In the genomic region with DNA sequence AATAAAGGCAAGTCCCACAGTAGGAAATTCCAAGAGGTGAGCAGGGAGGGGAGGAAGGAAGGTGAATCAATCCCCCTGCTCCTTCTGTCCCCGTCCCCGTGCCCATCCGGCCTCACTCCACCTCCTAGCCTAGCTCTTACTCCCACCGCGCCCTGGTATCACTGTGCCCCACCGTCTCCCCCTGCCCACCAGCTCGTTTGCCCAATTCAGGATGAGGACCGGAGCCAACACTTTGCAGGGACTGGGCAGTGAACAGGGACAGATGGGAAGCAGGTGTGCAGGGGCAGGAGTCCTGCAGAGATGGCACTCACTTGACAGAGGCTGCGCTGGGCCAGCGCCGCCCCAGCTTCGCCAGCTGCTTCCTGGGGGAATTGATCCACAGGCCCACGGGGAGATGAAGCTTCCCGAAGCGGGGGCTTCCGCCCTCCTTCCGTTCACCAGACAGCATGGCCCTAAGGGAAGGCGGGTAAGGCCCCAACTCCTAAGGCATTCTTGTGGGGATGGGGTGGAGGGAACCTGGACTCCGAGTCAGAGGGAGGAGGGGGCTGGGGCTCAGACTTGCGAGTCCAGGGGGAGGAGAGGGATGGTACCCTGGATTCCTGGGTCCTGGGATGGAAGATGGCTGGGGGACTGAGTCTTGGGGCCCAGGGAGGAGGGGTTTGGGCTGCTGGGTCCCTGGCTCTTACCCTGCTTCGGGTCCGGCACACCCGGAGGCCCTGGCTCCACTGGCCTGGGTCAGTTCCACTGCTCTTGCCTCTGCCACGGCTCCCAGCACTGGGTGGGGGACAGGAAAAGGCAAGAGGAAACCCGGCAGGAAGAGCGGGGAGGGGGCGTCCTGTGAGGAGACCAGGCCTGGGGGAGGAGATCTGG, we compare ENCODE assay signal across 1 cellular context.
TF ChIP-seq lines count a peak whose summit lies in the region.

A gene with protein sequence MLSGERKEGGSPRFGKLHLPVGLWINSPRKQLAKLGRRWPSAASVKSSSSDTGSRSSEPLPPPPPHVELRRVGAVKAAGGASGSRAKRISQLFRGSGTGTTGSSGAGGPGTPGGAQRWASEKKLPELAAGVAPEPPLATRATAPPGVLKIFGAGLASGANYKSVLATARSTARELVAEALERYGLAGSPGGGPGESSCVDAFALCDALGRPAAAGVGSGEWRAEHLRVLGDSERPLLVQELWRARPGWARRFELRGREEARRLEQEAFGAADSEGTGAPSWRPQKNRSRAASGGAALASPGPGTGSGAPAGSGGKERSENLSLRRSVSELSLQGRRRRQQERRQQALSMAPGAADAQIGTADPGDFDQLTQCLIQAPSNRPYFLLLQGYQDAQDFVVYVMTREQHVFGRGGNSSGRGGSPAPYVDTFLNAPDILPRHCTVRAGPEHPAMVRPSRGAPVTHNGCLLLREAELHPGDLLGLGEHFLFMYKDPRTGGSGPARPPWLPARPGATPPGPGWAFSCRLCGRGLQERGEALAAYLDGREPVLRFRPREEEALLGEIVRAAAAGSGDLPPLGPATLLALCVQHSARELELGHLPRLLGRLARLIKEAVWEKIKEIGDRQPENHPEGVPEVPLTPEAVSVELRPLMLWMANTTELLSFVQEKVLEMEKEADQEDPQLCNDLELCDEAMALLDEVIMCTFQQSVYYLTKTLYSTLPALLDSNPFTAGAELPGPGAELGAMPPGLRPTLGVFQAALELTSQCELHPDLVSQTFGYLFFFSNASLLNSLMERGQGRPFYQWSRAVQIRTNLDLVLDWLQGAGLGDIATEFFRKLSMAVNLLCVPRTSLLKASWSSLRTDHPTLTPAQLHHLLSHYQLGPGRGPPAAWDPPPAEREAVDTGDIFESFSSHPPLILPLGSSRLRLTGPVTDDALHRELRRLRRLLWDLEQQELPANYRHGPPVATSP (minus strand): TSS at position 776 of the 870 bp plus-strand sequence. CDS start 328 bp downstream, at position 448.

TF ChIP-seq in neural cell, 6 proteins besides CTCF, POLR2A, EP300 and RAD21 (continued from another document):
- TF ChIP-seq, protein P1, sequence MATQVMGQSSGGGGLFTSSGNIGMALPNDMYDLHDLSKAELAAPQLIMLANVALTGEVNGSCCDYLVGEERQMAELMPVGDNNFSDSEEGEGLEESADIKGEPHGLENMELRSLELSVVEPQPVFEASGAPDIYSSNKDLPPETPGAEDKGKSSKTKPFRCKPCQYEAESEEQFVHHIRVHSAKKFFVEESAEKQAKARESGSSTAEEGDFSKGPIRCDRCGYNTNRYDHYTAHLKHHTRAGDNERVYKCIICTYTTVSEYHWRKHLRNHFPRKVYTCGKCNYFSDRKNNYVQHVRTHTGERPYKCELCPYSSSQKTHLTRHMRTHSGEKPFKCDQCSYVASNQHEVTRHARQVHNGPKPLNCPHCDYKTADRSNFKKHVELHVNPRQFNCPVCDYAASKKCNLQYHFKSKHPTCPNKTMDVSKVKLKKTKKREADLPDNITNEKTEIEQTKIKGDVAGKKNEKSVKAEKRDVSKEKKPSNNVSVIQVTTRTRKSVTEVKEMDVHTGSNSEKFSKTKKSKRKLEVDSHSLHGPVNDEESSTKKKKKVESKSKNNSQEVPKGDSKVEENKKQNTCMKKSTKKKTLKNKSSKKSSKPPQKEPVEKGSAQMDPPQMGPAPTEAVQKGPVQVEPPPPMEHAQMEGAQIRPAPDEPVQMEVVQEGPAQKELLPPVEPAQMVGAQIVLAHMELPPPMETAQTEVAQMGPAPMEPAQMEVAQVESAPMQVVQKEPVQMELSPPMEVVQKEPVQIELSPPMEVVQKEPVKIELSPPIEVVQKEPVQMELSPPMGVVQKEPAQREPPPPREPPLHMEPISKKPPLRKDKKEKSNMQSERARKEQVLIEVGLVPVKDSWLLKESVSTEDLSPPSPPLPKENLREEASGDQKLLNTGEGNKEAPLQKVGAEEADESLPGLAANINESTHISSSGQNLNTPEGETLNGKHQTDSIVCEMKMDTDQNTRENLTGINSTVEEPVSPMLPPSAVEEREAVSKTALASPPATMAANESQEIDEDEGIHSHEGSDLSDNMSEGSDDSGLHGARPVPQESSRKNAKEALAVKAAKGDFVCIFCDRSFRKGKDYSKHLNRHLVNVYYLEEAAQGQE (IDR thresholded peaks at IDR 0.05; ENCODE audit: borderline replicate concordance): no peak
- no peak for TF ChIP-seq SMC3 (conservative IDR thresholded peaks at IDR 0.05; ENCODE audit: poor library complexity)
